In genomic region chr7:148701414-148701813, GRCh38 we compare ENCODE assay signal across 8 cellular contexts. TPM values are rescaled to one million over a fixed set of nuclear protein-coding genes. Genes with fewer than 3 reads are reported as not detected.
DNase-seq lines count a peak whose midpoint lies in the region; ATAC-seq, FAIRE-seq and TF ChIP-seq lines count a peak whose summit lies in the region.

No MANE protein-coding gene starts in this region.

- no peaks in the 10 kb centered on the region for H3K36me3 Mint-ChIP-seq in astrocyte (ENCODE audit: low read depth, unreplicated experiment)

- H2BK5ac ChIP-seq in mesendoderm (ENCODE audit: low read length), result no peak overlapping the region

- H3K9me3 ChIP-seq in BLaER1 treated with 17β-estradiol and CSF1 and Interleukin-3, amounts not matched to agents 10 nM and 100 nM (replicated peaks in 1 of 11), result no peaks in the 10 kb centered on the region
- H3K9me3 ChIP-seq in HUES6 (ENCODE audit: control insufficient read depth, insufficient read depth, low read depth, low read length), result no peaks in the 10 kb centered on the region
- no peaks in the 10 kb centered on the region for H3K9me3 ChIP-seq in astrocyte (ENCODE audit: insufficient read depth, low read depth, low read length)
- no peaks in the 10 kb centered on the region for H3K9me3 ChIP-seq in right atrium auricular region

- peaks cover 46 to 79% (median 71%) of the 10 kb centered on the region in 10 experiments for H3K4me1 ChIP-seq in BLaER1 treated with 17β-estradiol and CSF1 and Interleukin-3, amounts not matched to agents 10 nM and 100 nM
- peaks cover 64% of the 10 kb centered on the region for H3K4me1 ChIP-seq in HUES6 (ENCODE audit: control insufficient read depth, insufficient read depth, low read length)
- peaks cover 28% of the 10 kb centered on the region for H3K4me1 ChIP-seq in astrocyte (ENCODE audit: insufficient read depth, low read length)
- H3K4me1 ChIP-seq in mesendoderm (ENCODE audit: control insufficient read depth, low read depth, low read length), result peaks cover 9% of the 10 kb centered on the region
- H3K4me1 ChIP-seq in right atrium auricular region, result peaks cover 0 to 71% of the 10 kb centered on the region in 2 donors

- H3K36me3 ChIP-seq in BLaER1 treated with 17β-estradiol and CSF1 and Interleukin-3, amounts not matched to agents 10 nM and 100 nM, result peaks cover 0 to 8% (median 0%) of the 10 kb centered on the region in 11 experiments; a peak in 1 of 22 replicates
- H3K36me3 ChIP-seq in HUES6 (ENCODE audit: control insufficient read depth, insufficient read depth, low read length) (no peaks in the 10 kb centered on the region), astrocyte (ENCODE audit: insufficient read depth, low read length) (no peaks in the 10 kb centered on the region), mesendoderm (ENCODE audit: control insufficient read depth, insufficient read depth, low read length) (no peaks in the 10 kb centered on the region), right atrium auricular region (no peaks in the 10 kb centered on the region)

- no peak overlapping the region for H2BK120ac ChIP-seq in mesendoderm (ENCODE audit: low read depth, low read length)

- H4K8ac ChIP-seq in mesendoderm (ENCODE audit: low read depth, low read length), result no peak overlapping the region

- peaks cover 75% of the 10 kb centered on the region for H3K79me2 ChIP-seq in astrocyte (ENCODE audit: insufficient read depth, low read length)
- peaks cover 60% of the 10 kb centered on the region for H3K79me2 ChIP-seq in mesendoderm (ENCODE audit: control insufficient read depth, insufficient read depth, low read length)

- no peak for ATAC-seq in GM21529 (IDR thresholded peaks at IDR 0.05; ENCODE audit: unreplicated experiment)

- H3K27me3 ChIP-seq in BLaER1 treated with 17β-estradiol and CSF1 and Interleukin-3, amounts not matched to agents 10 nM and 100 nM, result no peaks in the 10 kb centered on the region
- H3K27me3 ChIP-seq in HUES6 (ENCODE audit: control insufficient read depth, insufficient read depth, low read length), result no peaks in the 10 kb centered on the region
- no peaks in the 10 kb centered on the region for H3K27me3 ChIP-seq in astrocyte (ENCODE audit: insufficient read depth, low read length)
- no peaks in the 10 kb centered on the region for H3K27me3 ChIP-seq in mesendoderm (ENCODE audit: insufficient read depth, low read length, poor library complexity)
- no peaks in the 10 kb centered on the region for H3K27me3 ChIP-seq in right atrium auricular region

- DNase-seq in astrocyte (ENCODE audit: low read depth) (no peak), mesendoderm (peak; percentile 55), NCI-H345 treated with DMSO at 0.1 percent for 48 hours (lab: John Stamatoyannopoulos, UW; ENCODE audit: unreplicated experiment) (no peak), right atrium auricular region (ENCODE audit: low spot score) (no peak), amniotic stem cell (lab: John Stamatoyannopoulos, UW) (no peak)

- peaks cover 4% of the 10 kb centered on the region for H3K79me1 ChIP-seq in mesendoderm (ENCODE audit: low read length)

- peak overlapping the region; percentile 94 for H3K4me3 Mint-ChIP-seq in astrocyte (ENCODE audit: unreplicated experiment)

- H3K18ac ChIP-seq in mesendoderm (ENCODE audit: low read length), result no peak overlapping the region

- no peak overlapping the region for H2AK5ac ChIP-seq in mesendoderm (ENCODE audit: low read length)

- peaks cover 60 to 75% (median 63%) of the 10 kb centered on the region in 11 experiments for H4K20me1 ChIP-seq in BLaER1 treated with 17β-estradiol and CSF1 and Interleukin-3, amounts not matched to agents 10 nM and 100 nM
- peaks cover 67% of the 10 kb centered on the region for H4K20me1 ChIP-seq in astrocyte (ENCODE audit: insufficient read depth, low read length)

- no CpG with 5 or more reads among the region's 1 CpG for WGBS in mesendoderm (ENCODE audit: extremely low coverage, insufficient coverage, low lambda C conversion rate)

- peak overlapping the region; percentile 82 to 97 (median 90) for H3K4me2 ChIP-seq in BLaER1 treated with 17β-estradiol and CSF1 and Interleukin-3, amounts not matched to agents 10 nM and 100 nM
- H3K4me2 ChIP-seq in astrocyte (ENCODE audit: low read length), result peak overlapping the region; percentile 89
- H3K4me2 ChIP-seq in mesendoderm (ENCODE audit: low read length), result no peak overlapping the region

- H3K23ac ChIP-seq in mesendoderm (ENCODE audit: low read length), result no peak overlapping the region

- H3K27ac ChIP-seq in BLaER1 treated with 17β-estradiol and CSF1 and Interleukin-3, amounts not matched to agents 10 nM and 100 nM, result peak overlapping the region in 3 of 11 experiments; percentile 0 to 100 (median 100); a peak in 4 of 22 replicates
- no peak overlapping the region for H3K27ac ChIP-seq in HUES6 (ENCODE audit: low read depth, low read length)
- H3K27ac ChIP-seq in astrocyte (ENCODE audit: low read depth, low read length), result no peak overlapping the region
- no peak overlapping the region for H3K27ac ChIP-seq in mesendoderm (ENCODE audit: low read depth, low read length)
- H3K27ac ChIP-seq in right atrium auricular region, result no peak overlapping the region

- TF ChIP-seq CTCF in astrocyte (IDR thresholded peaks at IDR 0.05; ENCODE audit: insufficient read depth, low read depth, low read length) (no peak), right atrium auricular region (IDR thresholded peaks at IDR 0.05) (no peak)

- peak overlapping the region; percentile 84 to 97 (median 91); a peak in 19 of 20 replicates for H3K4me3 ChIP-seq in BLaER1 treated with 17β-estradiol and CSF1 and Interleukin-3, amounts not matched to agents 10 nM and 100 nM
- H3K4me3 ChIP-seq in HUES6 (ENCODE audit: low read depth, low read length), result peak overlapping the region; percentile 69
- no peak overlapping the region for H3K4me3 ChIP-seq in astrocyte (ENCODE audit: insufficient read depth, low read depth, low read length)
- H3K4me3 ChIP-seq in mesendoderm (ENCODE audit: low read length), result no peak overlapping the region
- H3K4me3 ChIP-seq in right atrium auricular region, result no peak overlapping the region

- no peak overlapping the region for H3K4ac ChIP-seq in mesendoderm (ENCODE audit: low read depth, low read length)

- H3K27me3 Mint-ChIP-seq in astrocyte (ENCODE audit: low read depth, unreplicated experiment), result no peaks in the 10 kb centered on the region

- H3K4me1 Mint-ChIP-seq in astrocyte (ENCODE audit: low read depth, unreplicated experiment), result peaks cover 44% of the 10 kb centered on the region

- H4K5ac ChIP-seq in mesendoderm (ENCODE audit: low read length), result no peak overlapping the region

- peak overlapping the region; percentile 77 for H3K27ac Mint-ChIP-seq in astrocyte (ENCODE audit: unreplicated experiment)

- H3K9ac ChIP-seq in BLaER1 treated with 17β-estradiol and CSF1 and Interleukin-3, amounts not matched to agents 10 nM and 100 nM, result peak overlapping the region in 10 of 11 experiments; percentile 97 to 100 (median 99); a peak in 18 of 22 replicates
- H3K9ac ChIP-seq in HUES6 (ENCODE audit: low read length), result no peak overlapping the region
- peak overlapping the region; percentile 90 for H3K9ac ChIP-seq in astrocyte (ENCODE audit: low read length)
- no peak overlapping the region for H3K9ac ChIP-seq in mesendoderm (ENCODE audit: low read length)

- no peak overlapping the region for H3K56ac ChIP-seq in mesendoderm (ENCODE audit: low read length)

- no peaks in the 10 kb centered on the region for H3K9me3 Mint-ChIP-seq in astrocyte (ENCODE audit: unreplicated experiment)

- no peak for FAIRE-seq in astrocyte (lab: Jason Lieb, UNC)

- no peak overlapping the region for H2BK15ac ChIP-seq in mesendoderm (replicated peaks; ENCODE audit: low read depth)

- no peak overlapping the region for H2AFZ ChIP-seq in astrocyte (ENCODE audit: low read depth, low read length)

RNA-seq across cellular contexts. Expression of gene CUL1, which starts 2.7 kb away (rescaled TPM):
- total RNA-seq in astrocyte, result 56.3 and 60.2 TPM in 2 replicates
- 69.2 TPM for polyA plus RNA-seq in mesendoderm (2013, experiment 1 of 2)
- 70.6 TPM for polyA plus RNA-seq in mesendoderm (2013, experiment 2 of 2)
- total RNA-seq in right atrium auricular region, result 10 to 100 TPM; 40.2 to 46.7 TPM

Comparison
In these comparisons a context has a peak if more than half of its experiments do, and no peak if none do; other contexts are left out.
1. H3K4me3 ChIP-seq: peak in BLaER1 treated with 17β-estradiol and CSF1 and Interleukin-3, amounts not matched to agents 10 nM and 100 nM (10 of 10) and HUES6 (single experiment); none in astrocyte (single experiment), mesendoderm (single experiment) and right atrium auricular region (0 of 2).
2. H3K9ac ChIP-seq: peak in BLaER1 treated with 17β-estradiol and CSF1 and Interleukin-3, amounts not matched to agents 10 nM and 100 nM (10 of 11) and astrocyte (single experiment); none in HUES6 (single experiment) and mesendoderm (single experiment).